Comparison of ENCODE assay signal across 1 cellular context in the genomic region with DNA sequence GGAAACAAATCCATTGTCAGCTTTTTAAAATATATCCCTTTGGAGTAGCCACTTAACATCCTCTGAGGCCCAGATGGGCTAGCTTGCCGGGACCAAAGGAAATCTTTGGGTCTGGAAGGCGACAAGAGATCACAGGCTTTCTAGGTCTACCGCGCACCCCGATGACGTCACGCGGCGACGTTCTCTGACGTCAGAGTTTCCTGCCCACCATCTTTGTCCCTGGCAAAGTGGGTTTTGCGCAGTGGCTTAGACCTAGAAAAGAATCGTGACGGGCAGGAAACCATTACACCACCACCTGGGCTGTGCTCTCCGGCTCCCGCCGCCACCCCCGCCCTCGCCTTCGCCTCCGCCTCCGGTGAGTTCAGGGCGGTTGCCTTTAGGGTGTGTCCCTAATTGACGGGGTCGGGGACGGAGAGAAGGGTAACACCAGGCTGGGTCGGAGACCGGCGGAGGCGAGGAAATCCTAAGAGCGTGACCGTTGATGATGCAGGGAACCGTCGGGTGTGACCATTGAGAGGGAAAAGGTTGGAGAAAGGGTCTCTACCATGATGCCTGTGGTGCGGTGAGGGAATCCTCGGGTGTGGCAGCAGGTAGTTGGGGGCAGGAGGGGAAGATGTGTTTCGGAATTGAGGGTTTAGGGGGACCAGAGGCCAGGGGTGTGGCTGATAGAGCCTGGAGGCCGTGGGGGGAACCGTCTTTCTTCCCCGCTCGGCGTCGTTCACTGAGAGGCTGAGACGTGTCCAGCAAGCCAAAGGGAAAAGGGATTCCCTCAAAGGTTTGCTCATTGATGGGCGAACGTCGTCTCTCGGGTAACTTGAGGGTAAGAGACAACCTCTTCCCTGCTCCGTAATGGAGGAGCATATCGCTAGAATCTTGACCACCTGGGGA.
A peak's percentile ranks its signal among the peaks of the same experiment; 100 is the strongest.
TF ChIP-seq lines count a peak whose summit lies in the region.

A gene (plus strand): TSS at position 249 of the 888 bp plus-strand sequence. CDS start 6,709 bp downstream, outside the sequence.

TF ChIP-seq in HepG2, 621 proteins besides CTCF, POLR2A, EP300 and RAD21 (continued from another document and continues in another):
- TF ChIP-seq, protein P1, sequence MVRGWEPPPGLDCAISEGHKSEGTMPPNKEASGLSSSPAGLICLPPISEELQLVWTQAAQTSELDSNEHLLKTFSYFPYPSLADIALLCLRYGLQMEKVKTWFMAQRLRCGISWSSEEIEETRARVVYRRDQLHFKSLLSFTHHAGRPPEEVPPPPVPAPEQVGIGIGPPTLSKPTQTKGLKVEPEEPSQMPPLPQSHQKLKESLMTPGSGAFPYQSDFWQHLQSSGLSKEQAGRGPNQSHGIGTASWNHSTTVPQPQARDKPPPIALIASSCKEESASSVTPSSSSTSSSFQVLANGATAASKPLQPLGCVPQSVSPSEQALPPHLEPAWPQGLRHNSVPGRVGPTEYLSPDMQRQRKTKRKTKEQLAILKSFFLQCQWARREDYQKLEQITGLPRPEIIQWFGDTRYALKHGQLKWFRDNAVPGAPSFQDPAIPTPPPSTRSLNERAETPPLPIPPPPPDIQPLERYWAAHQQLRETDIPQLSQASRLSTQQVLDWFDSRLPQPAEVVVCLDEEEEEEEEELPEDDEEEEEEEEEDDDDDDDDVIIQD (CRISPR knock-in tag; IDR thresholded peaks at IDR 0.05; ENCODE audit: low read depth): peak; percentile 33; the same call in 1 of the 2 replicates
- TF ChIP-seq ZNF224 (CRISPR knock-in tag; IDR thresholded peaks at IDR 0.05) (peak; percentile 60; the same call in 1 of the 2 replicates), SOX13 (IDR thresholded peaks at IDR 0.05) (no peak), SOX13 (CRISPR knock-in tag; conservative IDR thresholded peaks at IDR 0.05 in 1 of 2, IDR thresholded peaks at IDR 0.05 in 1 of 2) (peak in 1 of 2 experiments; percentile 19; a peak in 1 of 4 replicates), ZBTB42 (CRISPR knock-in tag; IDR thresholded peaks at IDR 0.05) (no peak), MAFG (CRISPR knock-in tag; IDR thresholded peaks at IDR 0.05) (no peak), KAT7 (CRISPR knock-in tag; IDR thresholded peaks at IDR 0.05; ENCODE audit: borderline replicate concordance) (peak; percentile 82; the same call in 1 of the 2 replicates), ZBTB8A (CRISPR knock-in tag; IDR thresholded peaks at IDR 0.05; ENCODE audit: borderline replicate concordance, low read depth) (no peak), SCMH1 (CRISPR knock-in tag; IDR thresholded peaks at IDR 0.05; ENCODE audit: borderline replicate concordance) (no peak), SNRNP70 (IDR thresholded peaks at IDR 0.05; ENCODE audit: low read depth, low read length) (no peak), SP2 (CRISPR knock-in tag; IDR thresholded peaks at IDR 0.05) (no peak), KDM1A (CRISPR knock-in tag; IDR thresholded peaks at IDR 0.05) (peak; percentile 75; the same call in 1 of the 2 replicates), ZNF883 (CRISPR knock-in tag; IDR thresholded peaks at IDR 0.05; ENCODE audit: not compliant biosample characterization) (no peak), ZKSCAN8 (CRISPR knock-in tag; IDR thresholded peaks at IDR 0.05; ENCODE audit: borderline replicate concordance) (peak; percentile 57; the same call in 1 of the 2 replicates), ATM (IDR thresholded peaks at IDR 0.05; ENCODE audit: borderline replicate concordance) (no peak), ZNF124 (CRISPR knock-in tag; IDR thresholded peaks at IDR 0.05) (peak; percentile 76), POLR2AphosphoS5 (IDR thresholded peaks at IDR 0.05; ENCODE audit: low read depth, low read length) (peak; percentile 68), ZNF44 (CRISPR knock-in tag; IDR thresholded peaks at IDR 0.05) (no peak), SMYD3 (CRISPR knock-in tag; IDR thresholded peaks at IDR 0.05) (no peak), EED (CRISPR knock-in tag; IDR thresholded peaks at IDR 0.05) (0 out of 2 replicates have a peak, but pooled peaks have one; percentile 67), BCL6 (CRISPR knock-in tag; IDR thresholded peaks at IDR 0.05) (peak; percentile 83), HHEX (CRISPR knock-in tag; IDR thresholded peaks at IDR 0.05) (no peak), KDM5B (CRISPR knock-in tag; IDR thresholded peaks at IDR 0.05; ENCODE audit: borderline replicate concordance) (peak; percentile 78; the same call in 1 of the 2 replicates), ZSCAN21 (CRISPR knock-in tag; IDR thresholded peaks at IDR 0.05; ENCODE audit: borderline replicate concordance) (peak; percentile 71; the same call in 1 of the 2 replicates), NFKB2 (CRISPR knock-in tag; IDR thresholded peaks at IDR 0.05; ENCODE audit: borderline replicate concordance) (no peak; the same call in 1 of the 2 replicates), NKX3-1 (CRISPR knock-in tag; IDR thresholded peaks at IDR 0.05) (no peak), ZNF839 (CRISPR knock-in tag; IDR thresholded peaks at IDR 0.05; ENCODE audit: borderline replicate concordance) (0 out of 2 replicates have a peak, but pooled peaks have one; percentile 86), SP5 (CRISPR knock-in tag; IDR thresholded peaks at IDR 0.05; ENCODE audit: borderline replicate concordance, low read depth) (peak; percentile 19; the same call in 1 of the 2 replicates), ZNF891 (CRISPR knock-in tag; IDR thresholded peaks at IDR 0.05) (peak; percentile 93), ARID2 (CRISPR knock-in tag; IDR thresholded peaks at IDR 0.05; ENCODE audit: borderline replicate concordance) (no peak), XBP1 (CRISPR knock-in tag; IDR thresholded peaks at IDR 0.05) (no peak), HES4 (CRISPR knock-in tag; IDR thresholded peaks at IDR 0.05; ENCODE audit: borderline replicate concordance) (no peak), ZNF207 (IDR thresholded peaks at IDR 0.05; ENCODE audit: borderline replicate concordance) (no peak)
- TF ChIP-seq, protein P2, sequence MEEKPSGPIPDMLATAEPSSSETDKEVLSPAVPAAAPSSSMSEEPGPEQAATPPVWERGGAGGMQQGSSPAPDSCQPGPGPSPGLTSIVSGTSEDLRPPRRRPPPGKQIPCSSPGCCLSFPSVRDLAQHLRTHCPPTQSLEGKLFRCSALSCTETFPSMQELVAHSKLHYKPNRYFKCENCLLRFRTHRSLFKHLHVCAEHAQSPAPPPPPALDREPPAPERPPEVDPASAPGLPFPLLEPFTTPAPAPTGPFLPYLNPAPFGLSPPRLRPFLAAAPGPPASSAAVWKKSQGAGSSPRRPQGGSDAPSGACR (CRISPR knock-in tag; IDR thresholded peaks at IDR 0.05): peak; percentile 72; the same call in 1 of the 2 replicates
- TF ChIP-seq, protein P3, sequence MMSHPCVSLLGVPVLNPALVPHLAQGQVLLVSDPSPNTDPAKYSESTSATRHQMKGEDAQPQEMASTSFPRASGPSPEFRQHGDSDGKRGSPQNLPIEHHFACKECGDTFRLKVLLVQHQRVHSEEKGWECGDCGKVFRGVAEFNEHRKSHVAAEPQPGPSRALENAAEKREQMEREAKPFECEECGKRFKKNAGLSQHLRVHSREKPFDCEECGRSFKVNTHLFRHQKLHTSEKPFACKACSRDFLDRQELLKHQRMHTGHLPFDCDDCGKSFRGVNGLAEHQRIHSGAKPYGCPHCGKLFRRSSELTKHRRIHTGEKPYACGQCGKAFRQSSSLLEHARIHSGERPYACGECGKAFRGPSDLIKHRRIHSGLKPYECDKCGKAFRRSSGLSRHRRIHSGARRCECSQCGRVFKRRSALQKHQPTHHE (CRISPR knock-in tag; IDR thresholded peaks at IDR 0.05; ENCODE audit: borderline replicate concordance): peak; percentile 56; the same call in 1 of the 2 replicates
- TF ChIP-seq, protein P4, sequence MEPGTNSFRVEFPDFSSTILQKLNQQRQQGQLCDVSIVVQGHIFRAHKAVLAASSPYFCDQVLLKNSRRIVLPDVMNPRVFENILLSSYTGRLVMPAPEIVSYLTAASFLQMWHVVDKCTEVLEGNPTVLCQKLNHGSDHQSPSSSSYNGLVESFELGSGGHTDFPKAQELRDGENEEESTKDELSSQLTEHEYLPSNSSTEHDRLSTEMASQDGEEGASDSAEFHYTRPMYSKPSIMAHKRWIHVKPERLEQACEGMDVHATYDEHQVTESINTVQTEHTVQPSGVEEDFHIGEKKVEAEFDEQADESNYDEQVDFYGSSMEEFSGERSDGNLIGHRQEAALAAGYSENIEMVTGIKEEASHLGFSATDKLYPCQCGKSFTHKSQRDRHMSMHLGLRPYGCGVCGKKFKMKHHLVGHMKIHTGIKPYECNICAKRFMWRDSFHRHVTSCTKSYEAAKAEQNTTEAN (CRISPR knock-in tag; conservative IDR thresholded peaks at IDR 0.05): no peak
- TF ChIP-seq, protein P5, sequence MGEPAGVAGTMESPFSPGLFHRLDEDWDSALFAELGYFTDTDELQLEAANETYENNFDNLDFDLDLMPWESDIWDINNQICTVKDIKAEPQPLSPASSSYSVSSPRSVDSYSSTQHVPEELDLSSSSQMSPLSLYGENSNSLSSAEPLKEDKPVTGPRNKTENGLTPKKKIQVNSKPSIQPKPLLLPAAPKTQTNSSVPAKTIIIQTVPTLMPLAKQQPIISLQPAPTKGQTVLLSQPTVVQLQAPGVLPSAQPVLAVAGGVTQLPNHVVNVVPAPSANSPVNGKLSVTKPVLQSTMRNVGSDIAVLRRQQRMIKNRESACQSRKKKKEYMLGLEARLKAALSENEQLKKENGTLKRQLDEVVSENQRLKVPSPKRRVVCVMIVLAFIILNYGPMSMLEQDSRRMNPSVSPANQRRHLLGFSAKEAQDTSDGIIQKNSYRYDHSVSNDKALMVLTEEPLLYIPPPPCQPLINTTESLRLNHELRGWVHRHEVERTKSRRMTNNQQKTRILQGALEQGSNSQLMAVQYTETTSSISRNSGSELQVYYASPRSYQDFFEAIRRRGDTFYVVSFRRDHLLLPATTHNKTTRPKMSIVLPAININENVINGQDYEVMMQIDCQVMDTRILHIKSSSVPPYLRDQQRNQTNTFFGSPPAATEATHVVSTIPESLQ (CRISPR knock-in tag; conservative IDR thresholded peaks at IDR 0.05): no peak
- TF ChIP-seq, protein P6, sequence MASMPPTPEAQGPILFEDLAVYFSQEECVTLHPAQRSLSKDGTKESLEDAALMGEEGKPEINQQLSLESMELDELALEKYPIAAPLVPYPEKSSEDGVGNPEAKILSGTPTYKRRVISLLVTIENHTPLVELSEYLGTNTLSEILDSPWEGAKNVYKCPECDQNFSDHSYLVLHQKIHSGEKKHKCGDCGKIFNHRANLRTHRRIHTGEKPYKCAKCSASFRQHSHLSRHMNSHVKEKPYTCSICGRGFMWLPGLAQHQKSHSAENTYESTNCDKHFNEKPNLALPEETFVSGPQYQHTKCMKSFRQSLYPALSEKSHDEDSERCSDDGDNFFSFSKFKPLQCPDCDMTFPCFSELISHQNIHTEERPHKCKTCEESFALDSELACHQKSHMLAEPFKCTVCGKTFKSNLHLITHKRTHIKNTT (CRISPR knock-in tag; IDR thresholded peaks at IDR 0.05): no peak
- TF ChIP-seq, protein P7, sequence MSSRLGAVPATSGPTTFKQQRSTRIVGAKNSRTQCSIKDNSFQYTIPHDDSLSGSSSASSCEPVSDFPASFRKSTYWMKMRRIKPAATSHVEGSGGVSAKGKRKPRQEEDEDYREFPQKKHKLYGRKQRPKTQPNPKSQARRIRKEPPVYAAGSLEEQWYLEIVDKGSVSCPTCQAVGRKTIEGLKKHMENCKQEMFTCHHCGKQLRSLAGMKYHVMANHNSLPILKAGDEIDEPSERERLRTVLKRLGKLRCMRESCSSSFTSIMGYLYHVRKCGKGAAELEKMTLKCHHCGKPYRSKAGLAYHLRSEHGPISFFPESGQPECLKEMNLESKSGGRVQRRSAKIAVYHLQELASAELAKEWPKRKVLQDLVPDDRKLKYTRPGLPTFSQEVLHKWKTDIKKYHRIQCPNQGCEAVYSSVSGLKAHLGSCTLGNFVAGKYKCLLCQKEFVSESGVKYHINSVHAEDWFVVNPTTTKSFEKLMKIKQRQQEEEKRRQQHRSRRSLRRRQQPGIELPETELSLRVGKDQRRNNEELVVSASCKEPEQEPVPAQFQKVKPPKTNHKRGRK (CRISPR knock-in tag; IDR thresholded peaks at IDR 0.05): 0 out of 2 replicates have a peak, but pooled peaks have one; percentile 41
- TF ChIP-seq, protein P8, sequence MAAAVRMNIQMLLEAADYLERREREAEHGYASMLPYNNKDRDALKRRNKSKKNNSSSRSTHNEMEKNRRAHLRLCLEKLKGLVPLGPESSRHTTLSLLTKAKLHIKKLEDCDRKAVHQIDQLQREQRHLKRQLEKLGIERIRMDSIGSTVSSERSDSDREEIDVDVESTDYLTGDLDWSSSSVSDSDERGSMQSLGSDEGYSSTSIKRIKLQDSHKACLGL (CRISPR knock-in tag; IDR thresholded peaks at IDR 0.05): 0 out of 2 replicates have a peak, but pooled peaks have one; percentile 38
- TF ChIP-seq, protein P9, sequence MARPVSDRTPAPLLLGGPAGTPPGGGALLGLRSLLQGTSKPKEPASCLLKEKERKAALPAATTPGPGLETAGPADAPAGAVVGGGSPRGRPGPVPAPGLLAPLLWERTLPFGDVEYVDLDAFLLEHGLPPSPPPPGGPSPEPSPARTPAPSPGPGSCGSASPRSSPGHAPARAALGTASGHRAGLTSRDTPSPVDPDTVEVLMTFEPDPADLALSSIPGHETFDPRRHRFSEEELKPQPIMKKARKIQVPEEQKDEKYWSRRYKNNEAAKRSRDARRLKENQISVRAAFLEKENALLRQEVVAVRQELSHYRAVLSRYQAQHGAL (CRISPR knock-in tag; IDR thresholded peaks at IDR 0.05; ENCODE audit: not compliant biosample characterization): no peak
- TF ChIP-seq, protein P10, sequence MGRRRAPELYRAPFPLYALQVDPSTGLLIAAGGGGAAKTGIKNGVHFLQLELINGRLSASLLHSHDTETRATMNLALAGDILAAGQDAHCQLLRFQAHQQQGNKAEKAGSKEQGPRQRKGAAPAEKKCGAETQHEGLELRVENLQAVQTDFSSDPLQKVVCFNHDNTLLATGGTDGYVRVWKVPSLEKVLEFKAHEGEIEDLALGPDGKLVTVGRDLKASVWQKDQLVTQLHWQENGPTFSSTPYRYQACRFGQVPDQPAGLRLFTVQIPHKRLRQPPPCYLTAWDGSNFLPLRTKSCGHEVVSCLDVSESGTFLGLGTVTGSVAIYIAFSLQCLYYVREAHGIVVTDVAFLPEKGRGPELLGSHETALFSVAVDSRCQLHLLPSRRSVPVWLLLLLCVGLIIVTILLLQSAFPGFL (CRISPR knock-in tag; IDR thresholded peaks at IDR 0.05): no peak
- TF ChIP-seq, protein P11, sequence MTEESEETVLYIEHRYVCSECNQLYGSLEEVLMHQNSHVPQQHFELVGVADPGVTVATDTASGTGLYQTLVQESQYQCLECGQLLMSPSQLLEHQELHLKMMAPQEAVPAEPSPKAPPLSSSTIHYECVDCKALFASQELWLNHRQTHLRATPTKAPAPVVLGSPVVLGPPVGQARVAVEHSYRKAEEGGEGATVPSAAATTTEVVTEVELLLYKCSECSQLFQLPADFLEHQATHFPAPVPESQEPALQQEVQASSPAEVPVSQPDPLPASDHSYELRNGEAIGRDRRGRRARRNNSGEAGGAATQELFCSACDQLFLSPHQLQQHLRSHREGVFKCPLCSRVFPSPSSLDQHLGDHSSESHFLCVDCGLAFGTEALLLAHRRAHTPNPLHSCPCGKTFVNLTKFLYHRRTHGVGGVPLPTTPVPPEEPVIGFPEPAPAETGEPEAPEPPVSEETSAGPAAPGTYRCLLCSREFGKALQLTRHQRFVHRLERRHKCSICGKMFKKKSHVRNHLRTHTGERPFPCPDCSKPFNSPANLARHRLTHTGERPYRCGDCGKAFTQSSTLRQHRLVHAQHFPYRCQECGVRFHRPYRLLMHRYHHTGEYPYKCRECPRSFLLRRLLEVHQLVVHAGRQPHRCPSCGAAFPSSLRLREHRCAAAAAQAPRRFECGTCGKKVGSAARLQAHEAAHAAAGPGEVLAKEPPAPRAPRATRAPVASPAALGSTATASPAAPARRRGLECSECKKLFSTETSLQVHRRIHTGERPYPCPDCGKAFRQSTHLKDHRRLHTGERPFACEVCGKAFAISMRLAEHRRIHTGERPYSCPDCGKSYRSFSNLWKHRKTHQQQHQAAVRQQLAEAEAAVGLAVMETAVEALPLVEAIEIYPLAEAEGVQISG (CRISPR knock-in tag; IDR thresholded peaks at IDR 0.05): peak; percentile 99
